In genomic region chr4:161350946-161351345, GRCh38 we compare ENCODE assay signal across 25 cellular contexts.
"Had no signal": no experiment of that assay in that cellular context is flagged by ENCODE, and none has a peak within 500 bp of the region (broad histone marks: within the 10 kb centered on the region; RNA-seq: fewer than 3 reads in every experiment).

No MANE protein-coding gene starts in this region.

- ATAC-seq: effector memory CD8-positive, alpha-beta T cell; heart right ventricle; left cardiac atrium; left lung; naive thymus-derived CD8-positive, alpha-beta T cell; right lobe of liver; stimulated activated naive CD8-positive, alpha-beta T cell treated with anti-CD3 and anti-CD28 coated beads, Interleukin-15, amount 100 ng/mL, for 72 hours; upper lobe of right lung had no signal

- H3K27me3 ChIP-seq: heart right ventricle, left lung, ovary, right lobe of liver, suprapubic skin, transverse colon, upper lobe of right lung, uterus had no signal

- H3K4me3 Mint-ChIP-seq: effector memory CD8-positive, alpha-beta T cell; naive thymus-derived CD8-positive, alpha-beta T cell; stimulated activated naive CD8-positive, alpha-beta T cell treated with anti-CD3 and anti-CD28 coated beads, Interleukin-15, amount 100 ng/mL, for 72 hours had no signal

- H3K4me3 ChIP-seq: heart right ventricle, left lung, ovary, right lobe of liver, smooth muscle cell, suprapubic skin, transverse colon, upper lobe of right lung, uterus had no signal

- H3K27ac ChIP-seq: heart right ventricle, left lung, ovary, right lobe of liver, suprapubic skin, transverse colon, upper lobe of right lung, uterus had no signal

- H3K4me1 ChIP-seq: heart right ventricle, left lung, right lobe of liver, suprapubic skin, transverse colon, upper lobe of right lung, uterus had no signal

- H3K9me3 ChIP-seq: ovary, right lobe of liver, transverse colon, upper lobe of right lung, uterus had no signal

- H3K36me3 ChIP-seq: heart right ventricle, left lung, ovary, right lobe of liver, suprapubic skin, transverse colon, upper lobe of right lung, uterus had no signal

- H3K36me3 Mint-ChIP-seq: naive thymus-derived CD8-positive, alpha-beta T cell had no signal

- H3K27me3 Mint-ChIP-seq: effector memory CD8-positive, alpha-beta T cell; naive thymus-derived CD8-positive, alpha-beta T cell; stimulated activated naive CD8-positive, alpha-beta T cell treated with anti-CD3 and anti-CD28 coated beads, Interleukin-15, amount 100 ng/mL, for 72 hours had no signal

- DNase-seq: cortex of kidney; effector memory CD8-positive, alpha-beta T cell; foreskin melanocyte; glutamatergic neuron; heart right ventricle; hippocampal formation; left cardiac atrium; left lung; mesendoderm; naive thymus-derived CD8-positive, alpha-beta T cell; occipital lobe; ovary; posterior cingulate gyrus; right lobe of liver; stimulated activated CD4-positive, alpha-beta T cell treated with anti-CD3 and anti-CD28 coated beads, Interleukin-12 subunit alpha, Interleukin-12 subunit beta, amount 100 ng/mL, for 4 hours; stimulated activated CD4-positive, alpha-beta T cell treated with anti-CD3 and anti-CD28 coated beads, Interleukin-1b, Interleukin-23, amount 100 ng/mL, for 48 hours; stimulated activated CD4-positive, alpha-beta T cell treated with anti-CD3 and anti-CD28 coated beads, Interleukin-4, amount 100 ng/mL, for 1 hour; stimulated activated CD8-positive, alpha-beta memory T cell treated with anti-CD3 and anti-CD28 coated beads, Interleukin-4, amount 100 ng/mL, for 48 hours; stimulated activated naive CD4-positive, alpha-beta T cell; stimulated activated naive CD8-positive, alpha-beta T cell treated with anti-CD3 and anti-CD28 coated beads, Interleukin-15, amount 100 ng/mL, for 72 hours; transverse colon; upper lobe of right lung; uterus had no signal

- H3K27ac Mint-ChIP-seq: effector memory CD8-positive, alpha-beta T cell; naive thymus-derived CD8-positive, alpha-beta T cell; stimulated activated naive CD8-positive, alpha-beta T cell treated with anti-CD3 and anti-CD28 coated beads, Interleukin-15, amount 100 ng/mL, for 72 hours had no signal

- H3K4me1 Mint-ChIP-seq: naive thymus-derived CD8-positive, alpha-beta T cell; stimulated activated naive CD8-positive, alpha-beta T cell treated with anti-CD3 and anti-CD28 coated beads, Interleukin-15, amount 100 ng/mL, for 72 hours had no signal
